1 cellular context compared by ENCODE assay signal in the genomic region with DNA sequence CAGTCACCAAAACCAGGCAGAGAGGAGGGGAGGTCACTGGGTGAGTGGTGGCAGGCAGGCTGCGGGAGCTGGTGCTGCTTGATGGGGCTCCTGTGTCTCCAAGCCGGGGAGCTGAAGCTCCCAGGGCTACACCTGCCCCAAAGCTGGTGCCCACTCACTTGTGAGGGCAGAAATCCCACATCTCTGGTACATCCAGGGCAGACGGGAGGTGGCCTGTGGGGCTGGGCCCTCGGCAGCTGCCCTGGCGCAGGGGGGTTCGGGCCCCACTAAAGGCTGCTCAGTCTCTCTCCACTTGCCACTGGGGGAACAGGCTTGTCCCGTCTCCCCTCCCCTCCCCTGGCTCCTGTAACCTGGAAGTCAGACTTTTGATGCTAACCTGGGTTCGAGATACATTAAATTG.
TF ChIP-seq lines count a peak whose summit lies in the region.

No MANE protein-coding gene starts in this region.

TF ChIP-seq in WTC11, 78 proteins besides CTCF, POLR2A, EP300 and RAD21 (continued from another document):
- TF ChIP-seq ZNF532 (CRISPR knock-in tag; IDR thresholded peaks at IDR 0.05; ENCODE audit: borderline replicate concordance) (no peak), AFF4 (CRISPR knock-in tag; IDR thresholded peaks at IDR 0.05; ENCODE audit: borderline replicate concordance) (no peak), ZNF512 (CRISPR knock-in tag; IDR thresholded peaks at IDR 0.05; ENCODE audit: borderline replicate concordance) (no peak), PRDM15 (CRISPR knock-in tag; IDR thresholded peaks at IDR 0.05) (no peak)
